16 cellular contexts compared by ENCODE assay signal in the genomic region with DNA sequence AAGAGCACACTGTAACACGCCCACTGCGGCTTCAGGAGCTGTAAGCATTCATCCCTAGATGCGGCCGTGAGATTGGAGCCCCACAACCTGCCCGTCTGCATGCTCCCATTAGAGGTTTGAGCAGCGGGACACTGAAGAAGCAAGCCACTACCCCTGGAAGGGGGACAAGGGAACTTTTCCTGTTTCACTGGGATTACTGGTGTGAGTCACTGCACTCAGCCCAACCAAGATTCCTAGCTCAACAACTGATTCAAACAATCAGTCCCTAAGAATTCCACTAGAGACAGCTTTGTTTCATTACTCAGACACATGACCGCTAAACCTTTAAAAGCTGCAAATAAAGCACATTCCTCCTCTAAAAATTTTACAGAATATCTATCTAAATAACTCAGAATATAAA.
DNase-seq lines count a peak whose midpoint lies in the region; FAIRE-seq and TF ChIP-seq lines count a peak whose summit lies in the region.
"Had no signal": no experiment of that assay in that cellular context is flagged by ENCODE, and none has a peak within 500 bp of the region (broad histone marks: within the 10 kb centered on the region; RNA-seq: fewer than 3 reads in every experiment).

No MANE protein-coding gene starts in this region.

- H3K27me3 Mint-ChIP-seq in HFFc6 (ENCODE audit: insufficient read depth), result no peaks in the 10 kb centered on the region
- H3K27me3 Mint-ChIP-seq: natural killer cell treated with Interleukin-12 subunit alpha and Interleukin-12 subunit beta and Interleukin-15 and Interleukin-18, amount 100 ng/mL, for 72 hours had no signal

- H3K4me3 ChIP-seq in bronchial epithelial cell (ENCODE audit: low read depth, low read length), result no peak overlapping the region
- H3K4me3 ChIP-seq: ascending aorta, esophagus squamous epithelium, skin epidermis had no signal

- H3K9me3 Mint-ChIP-seq in HFFc6, result no peaks in the 10 kb centered on the region
- H3K9me3 Mint-ChIP-seq: natural killer cell treated with Interleukin-12 subunit alpha and Interleukin-12 subunit beta and Interleukin-15 and Interleukin-18, amount 100 ng/mL, for 72 hours had no signal

- peak overlapping the region; percentile 66 for H3K27ac Mint-ChIP-seq in HFFc6
- H3K27ac Mint-ChIP-seq: natural killer cell treated with Interleukin-12 subunit alpha and Interleukin-12 subunit beta and Interleukin-15 and Interleukin-18, amount 100 ng/mL, for 72 hours had no signal

- in situ Hi-C loops in ACHN (cut with HindIII; ENCODE audit: low pct_ligation_motif_present, low pct_unique_long_range_greater_than_20kb, low sequenced_read_pairs), result no loop called here

- peaks cover 4% of the 10 kb centered on the region; the same call in 1 of the 2 replicates for H3K36me3 Mint-ChIP-seq in HFFc6 (ENCODE audit: low read depth)

- DNase-seq in ACHN (peak; percentile 87), HFFc6 (peak; percentile 84), bronchial epithelial cell (ENCODE audit: low read depth) (peak; percentile 41), islet precursor cell (peak; percentile 87), HEK293T (ENCODE audit: extremely low spot score) (no peak), NCI-H1436 treated with DMSO at 0.1 percent for 48 hours (lab: John Stamatoyannopoulos, UW) (no peak), SKM-1 (lab: John Stamatoyannopoulos, UW; ENCODE audit: unreplicated experiment) (no peak)
- no peak for DNase-seq in activated T-cell treated with anti-CD3 and anti-CD28 coated beads, Interleukin-2, amount 50 U/mL, for 1 hour
- DNase-seq: DMS53; esophagus squamous epithelium; NCI-H2107; NK-92 treated with Interleukin-12 subunit alpha and Interleukin-12 subunit beta, amount 100 ng/mL, for 24 hours had no signal

- CTCF ChIA-PET in HEK293T (lab: Yijun Ruan, JAX), result no interaction called here

- peak overlapping the region; percentile 52; the same call in 1 of the 2 replicates for H3K4me3 Mint-ChIP-seq in HFFc6
- H3K4me3 Mint-ChIP-seq: natural killer cell treated with Interleukin-12 subunit alpha and Interleukin-12 subunit beta and Interleukin-15 and Interleukin-18, amount 100 ng/mL, for 72 hours had no signal

- H3K4me1 Mint-ChIP-seq in HFFc6 (ENCODE audit: low read depth), result peaks cover 31% of the 10 kb centered on the region

- peak; percentile 51 for TF ChIP-seq CTCF in HFFc6 (IDR thresholded peaks at IDR 0.05)
- TF ChIP-seq CTCF in bronchial epithelial cell (IDR thresholded peaks at IDR 0.05; ENCODE audit: insufficient read depth, low read length, severe bottlenecking), result no peak

- H3K36me3 ChIP-seq in bronchial epithelial cell (ENCODE audit: control insufficient read depth, insufficient read depth, low read length), result peaks cover 3% of the 10 kb centered on the region

- POLR2A ChIA-PET in HEK293T (lab: Yijun Ruan, JAX), result interaction anchor here (0.5 kb wide), 1 partner anchor 745 kb away, joined by 3 read pairs; no protein-coding TSS in a partner anchor

- no peak for FAIRE-seq in bronchial epithelial cell (lab: Jason Lieb, UNC)
- FAIRE-seq: A204.1 had no signal

- H3K27me3 ChIP-seq in bronchial epithelial cell (ENCODE audit: control insufficient read depth, insufficient read depth, low read length), result no peaks in the 10 kb centered on the region
- H3K27me3 ChIP-seq: ascending aorta, esophagus squamous epithelium had no signal

TF ChIP-seq in HEK293T, 16 proteins besides CTCF, POLR2A, EP300 and RAD21:
- no peak for TF ChIP-seq ZNF384 (IDR thresholded peaks at IDR 0.05)
- no peak for TF ChIP-seq CTBP1 (IDR thresholded peaks at IDR 0.05; ENCODE audit: borderline replicate concordance)
- no peak for TF ChIP-seq FOXM1 (IDR thresholded peaks at IDR 0.05; ENCODE audit: borderline replicate concordance)
- TF ChIP-seq ELF4 (IDR thresholded peaks at IDR 0.05), result no peak
- no peak for TF ChIP-seq SUZ12 (IDR thresholded peaks at IDR 0.05)
- TF ChIP-seq, protein P1, sequence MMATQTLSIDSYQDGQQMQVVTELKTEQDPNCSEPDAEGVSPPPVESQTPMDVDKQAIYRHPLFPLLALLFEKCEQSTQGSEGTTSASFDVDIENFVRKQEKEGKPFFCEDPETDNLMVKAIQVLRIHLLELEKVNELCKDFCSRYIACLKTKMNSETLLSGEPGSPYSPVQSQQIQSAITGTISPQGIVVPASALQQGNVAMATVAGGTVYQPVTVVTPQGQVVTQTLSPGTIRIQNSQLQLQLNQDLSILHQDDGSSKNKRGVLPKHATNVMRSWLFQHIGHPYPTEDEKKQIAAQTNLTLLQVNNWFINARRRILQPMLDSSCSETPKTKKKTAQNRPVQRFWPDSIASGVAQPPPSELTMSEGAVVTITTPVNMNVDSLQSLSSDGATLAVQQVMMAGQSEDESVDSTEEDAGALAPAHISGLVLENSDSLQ (IDR thresholded peaks at IDR 0.05), result no peak
- TF ChIP-seq HDGF (IDR thresholded peaks at IDR 0.05; ENCODE audit: borderline replicate concordance), result no peak
- no peak for TF ChIP-seq SP1 (IDR thresholded peaks at IDR 0.05)
- TF ChIP-seq ARNT (IDR thresholded peaks at IDR 0.05), result no peak
- TF ChIP-seq FOXK2 (IDR thresholded peaks at IDR 0.05), result no peak
- TF ChIP-seq FOXA1 (IDR thresholded peaks at IDR 0.05), result no peak
- no peak for TF ChIP-seq BHLHE40 (IDR thresholded peaks at IDR 0.05; ENCODE audit: borderline replicate concordance)
- no peak for TF ChIP-seq TARDBP (IDR thresholded peaks at IDR 0.05)
- no peak for TF ChIP-seq LEF1 (IDR thresholded peaks at IDR 0.05; ENCODE audit: borderline replicate concordance)
- TF ChIP-seq NFRKB (IDR thresholded peaks at IDR 0.05), result no peak
- no peak for TF ChIP-seq L3MBTL2 (conservative IDR thresholded peaks at IDR 0.05)

Comparison
In these comparisons a context has a peak if more than half of its experiments do, and no peak if none do; other contexts are left out.
1. DNase-seq: peak in ACHN (single experiment), HFFc6 (single experiment), bronchial epithelial cell (single experiment) and islet precursor cell (single experiment); none in activated T-cell treated with anti-CD3 and anti-CD28 coated beads, Interleukin-2, amount 50 U/mL, for 1 hour (single experiment), HEK293T (single experiment), NCI-H1436 treated with DMSO at 0.1 percent for 48 hours (single experiment) and SKM-1 (single experiment).